20 cellular contexts compared by ENCODE assay signal in the genomic region with DNA sequence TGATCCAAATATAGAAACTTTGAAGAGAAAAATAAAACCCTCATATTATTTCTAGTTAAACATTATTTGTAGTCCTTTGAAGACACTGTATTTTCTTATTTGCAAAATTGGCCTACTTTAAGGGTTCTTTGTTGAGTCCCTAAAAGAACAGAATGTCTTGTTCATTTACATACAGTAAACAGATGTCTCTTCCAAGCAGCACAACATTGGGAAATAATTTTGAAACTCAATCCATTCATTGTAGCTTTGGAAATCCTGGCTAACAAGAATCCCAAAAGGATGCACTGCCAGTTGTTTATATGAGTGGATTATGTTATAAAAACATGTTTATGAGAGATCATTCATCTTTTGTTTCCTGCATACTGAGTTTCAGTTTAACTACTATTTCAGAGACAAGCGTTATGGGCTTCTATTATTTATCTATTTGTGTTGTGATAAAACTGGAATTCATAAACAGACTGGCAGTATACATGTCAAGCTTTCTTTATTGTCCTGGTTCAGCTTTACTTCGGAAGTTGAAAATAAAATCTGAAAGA.
DNase-seq lines count a peak whose midpoint lies in the region; ATAC-seq and TF ChIP-seq lines count a peak whose summit lies in the region.
"Had no signal": no experiment of that assay in that cellular context is flagged by ENCODE, and none has a peak within 500 bp of the region (broad histone marks: within the 10 kb centered on the region; RNA-seq: fewer than 3 reads in every experiment).

No MANE protein-coding gene starts in this region.

- H3K27me3 ChIP-seq in adipocyte (replicated peaks; ENCODE audit: control insufficient read depth, insufficient read depth, low read length) (peaks cover 5% of the 10 kb centered on the region), gastroesophageal sphincter (no peaks in the 10 kb centered on the region), ovary (no peaks in the 10 kb centered on the region), tibial nerve (no peaks in the 10 kb centered on the region)
- H3K27me3 ChIP-seq: right lobe of liver had no signal

- TF ChIP-seq EP300 in gastroesophageal sphincter (IDR thresholded peaks at IDR 0.05) (peak; percentile 40), ovary (IDR thresholded peaks at IDR 0.05) (peak; percentile 92), tibial nerve (IDR thresholded peaks at IDR 0.05) (peak; percentile 90 to 92)

- DNase-seq in adipocyte (ENCODE audit: low read depth), result peak; percentile 75
- no peak for DNase-seq in ovary
- peak in 1 of 2 donors; percentile 46 for DNase-seq in tibial nerve (ENCODE audit: low spot score in 2 of 2)
- DNase-seq in NOMO-1 treated with dmso at 0.1 percent for 144 hours (lab: John Stamatoyannopoulos, UW; ENCODE audit: unreplicated experiment), result no peak
- no peak for DNase-seq in occipital lobe (lab: John Stamatoyannopoulos, UW)
- no peak for DNase-seq in CD14-positive monocyte (ENCODE audit: low spot score)
- DNase-seq: activated naive CD8-positive, alpha-beta T cell treated with anti-CD3 and anti-CD28 coated beads for 36 hours; CD8-positive, alpha-beta T cell; H7; NCI-H1436 treated with DMSO at 0.1 percent for 48 hours; NCI-H226; nucleus accumbens; right lobe of liver; stimulated activated CD4-positive, alpha-beta T cell treated with anti-CD3 and anti-CD28 coated beads, Interleukin-2, amount 100 ng/mL, for 24 hours; stimulated activated naive CD8-positive, alpha-beta T cell treated with anti-CD3 and anti-CD28 coated beads, Interleukin-15, Interleukin-2, amounts not matched to agents 100 U/mL and 50 U/mL, for 24 hours; T1000 had no signal

- no peaks in the 10 kb centered on the region for H3K36me3 Mint-ChIP-seq in CD14-positive monocyte
- H3K36me3 Mint-ChIP-seq: activated naive CD8-positive, alpha-beta T cell treated with anti-CD3 and anti-CD28 coated beads for 36 hours; CD8-positive, alpha-beta T cell had no signal

- H3K4me3 ChIP-seq in adipocyte (ENCODE audit: low read length), result peak overlapping the region; percentile 37
- no peak overlapping the region for H3K4me3 ChIP-seq in gastroesophageal sphincter
- H3K4me3 ChIP-seq in ovary, result no peak overlapping the region
- no peak overlapping the region for H3K4me3 ChIP-seq in tibial nerve
- H3K4me3 ChIP-seq: right lobe of liver had no signal

- H3K9me3 ChIP-seq in adipocyte (ENCODE audit: control insufficient read depth, low read length) (peaks cover 7% of the 10 kb centered on the region), gastroesophageal sphincter (no peaks in the 10 kb centered on the region), ovary (no peaks in the 10 kb centered on the region), tibial nerve (peaks cover 0 to 7% (median 0%) of the 10 kb centered on the region in 4 donors)
- H3K9me3 ChIP-seq: right lobe of liver had no signal

- H3K36me3 ChIP-seq in adipocyte (ENCODE audit: control insufficient read depth, insufficient read depth, low read length, severe bottlenecking), result no peaks in the 10 kb centered on the region
- no peaks in the 10 kb centered on the region for H3K36me3 ChIP-seq in gastroesophageal sphincter
- no peaks in the 10 kb centered on the region for H3K36me3 ChIP-seq in ovary
- H3K36me3 ChIP-seq in tibial nerve, result no peaks in the 10 kb centered on the region
- H3K36me3 ChIP-seq: right lobe of liver had no signal

- H3K4me1 ChIP-seq in adipocyte (ENCODE audit: control insufficient read depth, insufficient read depth, low read length) (peaks cover 49% of the 10 kb centered on the region), gastroesophageal sphincter (peaks cover 0 to 3% (median 0%) of the 10 kb centered on the region in 3 donors), ovary (ENCODE audit: insufficient read depth) (peaks cover 3% of the 10 kb centered on the region), tibial nerve (peaks cover 0 to 27% (median 0%) of the 10 kb centered on the region in 4 donors)
- H3K4me1 ChIP-seq: right lobe of liver had no signal

- intact Hi-C loops in ovary (cut with DNase I), result no loop called here
- intact Hi-C loops in CD14-positive monocyte (cut with micrococcal nuclease), result no loop called here

- WGBS in gastroesophageal sphincter (ENCODE audit: low coverage in 1 of 2), 2 donors, result 36 to 41% methylated on average over 2 of the region's 2 CpGs
- 12 to 34% (median 20%) methylated on average over 2 of the region's 2 CpGs for WGBS in ovary, 3 donors
- 44 to 51% methylated on average over 2 of the region's 2 CpGs for WGBS in tibial nerve, 2 donors

- H3K4me3 Mint-ChIP-seq in CD14-positive monocyte, result no peak overlapping the region
- H3K4me3 Mint-ChIP-seq: activated naive CD8-positive, alpha-beta T cell treated with anti-CD3 and anti-CD28 coated beads for 36 hours; CD8-positive, alpha-beta T cell had no signal

- ATAC-seq in gastroesophageal sphincter, result peak; percentile 82
- no peak for ATAC-seq in GM21447 (IDR thresholded peaks at IDR 0.05; ENCODE audit: unreplicated experiment)
- ATAC-seq: activated CD4-positive, CD25-positive, alpha-beta regulatory T cell treated with anti-CD3 and anti-CD28 coated beads, Interleukin-2, amount 50 U/mL, for 24 hours; CD8-positive, alpha-beta T cell; left lobe of liver; right lobe of liver; stimulated activated naive CD8-positive, alpha-beta T cell treated with anti-CD3 and anti-CD28 coated beads, Interleukin-15, Interleukin-2, amounts not matched to agents 100 U/mL and 50 U/mL, for 24 hours had no signal

- H3K9me3 Mint-ChIP-seq in CD14-positive monocyte, result peaks cover 0 to 15% (median 3%) of the 10 kb centered on the region in 7 donors
- H3K9me3 Mint-ChIP-seq: activated naive CD8-positive, alpha-beta T cell treated with anti-CD3 and anti-CD28 coated beads for 36 hours had no signal

- H3K27ac ChIP-seq in gastroesophageal sphincter (peak overlapping the region; percentile 34 to 68 (median 61)), ovary (peak overlapping the region in 1 of 2 donors; percentile 53), tibial nerve (peak overlapping the region; percentile 57 to 86 (median 72))
- H3K27ac ChIP-seq: right lobe of liver had no signal

- peak overlapping the region; percentile 68 for H3K9ac ChIP-seq in adipocyte (ENCODE audit: low read length)

- H3K4me1 Mint-ChIP-seq in CD14-positive monocyte, result no peaks in the 10 kb centered on the region
- H3K4me1 Mint-ChIP-seq: activated naive CD8-positive, alpha-beta T cell treated with anti-CD3 and anti-CD28 coated beads for 36 hours had no signal

- TF ChIP-seq CTCF in gastroesophageal sphincter (IDR thresholded peaks at IDR 0.05) (no peak), ovary (IDR thresholded peaks at IDR 0.05) (no peak), tibial nerve (IDR thresholded peaks at IDR 0.05) (no peak), CD14-positive monocyte (IDR thresholded peaks at IDR 0.05) (no peak)

- no peak overlapping the region for H3K27ac Mint-ChIP-seq in CD14-positive monocyte
- H3K27ac Mint-ChIP-seq: activated naive CD8-positive, alpha-beta T cell treated with anti-CD3 and anti-CD28 coated beads for 36 hours; CD8-positive, alpha-beta T cell had no signal

- TF ChIP-seq POLR2A in gastroesophageal sphincter (IDR thresholded peaks at IDR 0.05) (no peak), ovary (IDR thresholded peaks at IDR 0.05) (no peak), tibial nerve (IDR thresholded peaks at IDR 0.05) (no peak)

- H3K27me3 Mint-ChIP-seq in CD14-positive monocyte (ENCODE audit: low read depth in 3 of 3), result no peaks in the 10 kb centered on the region
- H3K27me3 Mint-ChIP-seq: activated naive CD8-positive, alpha-beta T cell treated with anti-CD3 and anti-CD28 coated beads for 36 hours had no signal
